2 cellular contexts compared by ENCODE assay signal in genomic region chr16:29836623-29837022, GRCh38.
TF ChIP-seq lines count a peak whose summit lies in the region.

No MANE protein-coding gene starts in this region.

TF ChIP-seq in GM12878, 131 proteins besides CTCF, POLR2A, EP300 and RAD21:
- no peak for TF ChIP-seq DPF2 (IDR thresholded peaks at IDR 0.05)
- TF ChIP-seq NFYA (IDR thresholded peaks at IDR 0.05; ENCODE audit: borderline replicate concordance, low read depth, low read length): no peak
- TF ChIP-seq EZH2 (IDR thresholded peaks at IDR 0.05; ENCODE audit: borderline replicate concordance, control insufficient read depth, low read depth, low read length): no peak
- TF ChIP-seq RFX5 (IDR thresholded peaks at IDR 0.05; ENCODE audit: low read depth, low read length): no peak
- no peak for TF ChIP-seq FOXM1 (IDR thresholded peaks at IDR 0.05; ENCODE audit: low read depth, low read length)
- no peak for TF ChIP-seq NRF1 (conservative IDR thresholded peaks at IDR 0.05; ENCODE audit: low read depth, low read length)
- no peak for TF ChIP-seq EED (IDR thresholded peaks at IDR 0.05; ENCODE audit: low read depth)
- TF ChIP-seq HSF1 (IDR thresholded peaks at IDR 0.05; ENCODE audit: low read depth, low read length): no peak
- no peak for TF ChIP-seq POLR2AphosphoS2 (IDR thresholded peaks at IDR 0.05; ENCODE audit: low read depth, low read length)
- no peak for TF ChIP-seq CREM (IDR thresholded peaks at IDR 0.05; ENCODE audit: low read depth)
- TF ChIP-seq TCF12 (IDR thresholded peaks at IDR 0.05; ENCODE audit: low read depth, low read length): no peak
- no peak for TF ChIP-seq MEF2B (IDR thresholded peaks at IDR 0.05; ENCODE audit: partially characterized antibody, poor library complexity, severe bottlenecking)
- no peak for TF ChIP-seq JUND (IDR thresholded peaks at IDR 0.05; ENCODE audit: low read depth, low read length)
- TF ChIP-seq ATF2 (IDR thresholded peaks at IDR 0.05; ENCODE audit: low read length): no peak
- TF ChIP-seq KAT2A (conservative IDR thresholded peaks at IDR 0.05; ENCODE audit: control insufficient read depth, low read depth, low read length): no peak
- TF ChIP-seq KDM1A (IDR thresholded peaks at IDR 0.05; ENCODE audit: borderline replicate concordance): no peak
- no peak for TF ChIP-seq ELK1 (IDR thresholded peaks at IDR 0.05; ENCODE audit: low read depth, low read length)
- no peak for TF ChIP-seq ZSCAN29 (IDR thresholded peaks at IDR 0.05)
- TF ChIP-seq IRF3 (IDR thresholded peaks at IDR 0.05): no peak
- no peak for TF ChIP-seq GABPA (IDR thresholded peaks at IDR 0.05; ENCODE audit: low read depth)
TF ChIP-seq in GM12878: peak in this region for 0.

TF ChIP-seq in HEK293T, 16 proteins besides CTCF, POLR2A, EP300 and RAD21:
- no peak for TF ChIP-seq FOXK2 (IDR thresholded peaks at IDR 0.05)
